Comparison of ENCODE assay signal across 9 cellular contexts in the genomic region with DNA sequence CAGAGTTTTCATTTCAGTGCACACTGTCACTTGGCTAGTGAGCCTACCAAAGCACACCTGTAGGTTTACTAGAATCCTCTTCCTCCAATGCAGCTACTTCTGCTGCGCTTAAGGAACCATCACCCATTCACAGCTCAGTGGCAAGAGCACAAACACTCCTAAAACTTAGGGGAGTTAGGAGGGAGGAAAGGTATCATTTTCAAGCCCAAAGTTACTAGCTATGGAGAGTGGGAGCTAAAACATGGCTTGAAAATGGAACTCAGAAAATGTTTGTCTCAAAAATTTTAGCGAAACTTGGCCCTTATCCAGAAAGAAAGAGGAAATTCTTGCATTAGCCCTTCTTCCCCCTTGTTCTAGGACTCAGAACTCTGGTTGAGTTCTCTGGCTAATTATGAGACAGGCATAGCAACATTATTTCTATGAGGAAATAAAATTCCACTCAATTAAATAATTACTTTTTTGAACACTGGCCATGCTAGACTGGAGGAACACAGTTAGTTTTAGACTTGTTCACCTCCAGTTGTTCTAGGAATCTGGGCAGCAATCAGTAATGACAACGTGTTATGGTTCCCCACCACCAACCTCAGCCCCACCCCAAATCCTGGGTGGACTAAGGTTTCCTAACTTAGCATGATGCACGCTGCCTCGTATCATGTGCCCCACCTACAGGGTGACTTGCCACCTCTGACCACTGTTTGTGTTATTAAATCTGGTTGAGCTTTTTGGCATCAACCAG. TPM values are rescaled to one million over a fixed set of nuclear protein-coding genes. Genes with fewer than 3 reads are reported as not detected.
DNase-seq lines count a peak whose midpoint lies in the region; ATAC-seq and TF ChIP-seq lines count a peak whose summit lies in the region.
"Had no signal": no experiment of that assay in that cellular context is flagged by ENCODE, and none has a peak within 500 bp of the region (broad histone marks: within the 10 kb centered on the region; RNA-seq: fewer than 3 reads in every experiment).

No MANE protein-coding gene starts in this region.

- H3K9me3 ChIP-seq in T-helper 17 cell (ENCODE audit: control insufficient read depth, low read length, poor library complexity, severe bottlenecking): no peaks in the 10 kb centered on the region
- H3K9me3 ChIP-seq in right cardiac atrium (ENCODE audit: control insufficient read depth, low read length): no peaks in the 10 kb centered on the region
- H3K9me3 ChIP-seq in thoracic aorta: no peaks in the 10 kb centered on the region

- TF ChIP-seq CTCF in thoracic aorta (IDR thresholded peaks at IDR 0.05): no peak

- H3K36me3 Mint-ChIP-seq in activated CD8-positive, alpha-beta memory T cell treated with anti-CD3 and anti-CD28 coated beads, Interleukin-2, amount 10 ng/mL, durations not matched to agents 7 days and 5 days: peaks cover 33% of the 10 kb centered on the region
- peaks cover 4% of the 10 kb centered on the region for H3K36me3 Mint-ChIP-seq in T-helper 17 cell (ENCODE audit: low read depth)

- H3K27me3 ChIP-seq in right cardiac atrium (ENCODE audit: control insufficient read depth, insufficient read depth) (no peaks in the 10 kb centered on the region), thoracic aorta (replicated peaks; ENCODE audit: insufficient read depth) (no peaks in the 10 kb centered on the region)

- H3K4me3 ChIP-seq in right cardiac atrium (ENCODE audit: low read length) (no peak overlapping the region), thoracic aorta (peak overlapping the region; percentile 37)

- H3K27ac Mint-ChIP-seq in activated CD8-positive, alpha-beta memory T cell treated with anti-CD3 and anti-CD28 coated beads, Interleukin-2, amount 10 ng/mL, durations not matched to agents 7 days and 5 days: peak overlapping the region; percentile 91
- peak overlapping the region; percentile 99 for H3K27ac Mint-ChIP-seq in T-helper 17 cell

- CTCF ChIA-PET in activated CD8-positive, alpha-beta memory T cell treated with anti-CD3 and anti-CD28 coated beads, Interleukin-2, amount 10 ng/mL, durations not matched to agents 7 days and 5 days (lab: Charles Lee): interaction anchor here (0.8 to 5.2 kb wide), 15 partner anchors 8 to 266 kb away, joined by 3 to 56 read pairs (median 5); no protein-coding TSS in a partner anchor

- intact Hi-C loops in right cardiac atrium (cut with DNase I): no loop called here
- intact Hi-C loops in head of caudate nucleus (cut with DNase I): no loop called here

- no peak for DNase-seq in activated CD8-positive, alpha-beta memory T cell treated with anti-CD3 and anti-CD28 coated beads, Interleukin-2, amount 10 ng/mL, durations not matched to agents 7 days and 5 days
- no peak for DNase-seq in activated CD8-positive, alpha-beta memory T cell treated with anti-CD3 and anti-CD28 coated beads, Interleukin-2, amount 50 U/mL, for 4 hours
- DNase-seq in T-helper 17 cell (no peak), right cardiac atrium (peak in 2 of 3 donors; percentile 27 to 37), thoracic aorta (ENCODE audit: low spot score) (no peak), head of caudate nucleus (no peak), NCI-H1694 treated with DMSO at 0.1 percent for 48 hours (lab: John Stamatoyannopoulos, UW) (no peak)
- DNase-seq: DND-41 had no signal

- peak; percentile 12 for ATAC-seq in activated CD8-positive, alpha-beta memory T cell treated with anti-CD3 and anti-CD28 coated beads, Interleukin-2, amount 10 ng/mL, durations not matched to agents 7 days and 5 days
- peak; percentile 41 for ATAC-seq in T-helper 17 cell
- ATAC-seq in right cardiac atrium: no peak
- no peak for ATAC-seq in thoracic aorta (ENCODE audit: insufficient number of reproducible peaks, low FRiP score, low read depth)
- ATAC-seq in GM18861 (IDR thresholded peaks at IDR 0.05; ENCODE audit: unreplicated experiment): no peak

- H3K27me3 Mint-ChIP-seq in activated CD8-positive, alpha-beta memory T cell treated with anti-CD3 and anti-CD28 coated beads, Interleukin-2, amount 10 ng/mL, durations not matched to agents 7 days and 5 days: no peaks in the 10 kb centered on the region
- H3K27me3 Mint-ChIP-seq in T-helper 17 cell: no peaks in the 10 kb centered on the region

- peaks cover 82% of the 10 kb centered on the region for H3K4me1 Mint-ChIP-seq in activated CD8-positive, alpha-beta memory T cell treated with anti-CD3 and anti-CD28 coated beads, Interleukin-2, amount 10 ng/mL, durations not matched to agents 7 days and 5 days
- peaks cover 59% of the 10 kb centered on the region for H3K4me1 Mint-ChIP-seq in T-helper 17 cell

- no peaks in the 10 kb centered on the region for H3K36me3 ChIP-seq in thoracic aorta

- WGBS in right cardiac atrium: 51% methylated on average over 5 of the region's 5 CpGs

- H3K4me3 Mint-ChIP-seq in activated CD8-positive, alpha-beta memory T cell treated with anti-CD3 and anti-CD28 coated beads, Interleukin-2, amount 10 ng/mL, durations not matched to agents 7 days and 5 days: peak overlapping the region; percentile 73
- H3K4me3 Mint-ChIP-seq in T-helper 17 cell: peak overlapping the region; percentile 93

- no peaks in the 10 kb centered on the region for H3K9me3 Mint-ChIP-seq in activated CD8-positive, alpha-beta memory T cell treated with anti-CD3 and anti-CD28 coated beads, Interleukin-2, amount 10 ng/mL, durations not matched to agents 7 days and 5 days (ENCODE audit: low read depth)

- H3K27ac ChIP-seq in right cardiac atrium (ENCODE audit: low read length): peak overlapping the region; percentile 33
- peak overlapping the region; percentile 79 to 88 for H3K27ac ChIP-seq in thoracic aorta

- peaks cover 17% of the 10 kb centered on the region for H3K4me1 ChIP-seq in right cardiac atrium (ENCODE audit: control insufficient read depth, insufficient read depth, low read length)
- H3K4me1 ChIP-seq in thoracic aorta (ENCODE audit: control insufficient read depth in 1 of 2, low read depth in 2 of 2): peaks cover 61 to 90% of the 10 kb centered on the region in 2 donors

RNA-seq across cellular contexts. Expression of gene LPIN2, which starts 32.9 kb away (rescaled TPM):
- 10 to 100 TPM; 77.6 to 78.4 TPM for total RNA-seq in activated CD8-positive, alpha-beta memory T cell treated with anti-CD3 and anti-CD28 coated beads, Interleukin-2, amount 10 ng/mL, durations not matched to agents 7 days and 5 days
- total RNA-seq in T-helper 17 cell (10 to 100 TPM; 75.8 to 84.8 TPM), right cardiac atrium (10 to 100 TPM; 12.6 to 18.1 (median 14.2) TPM), thoracic aorta (10 to 100 TPM; 30.6 to 42.3 TPM)
- polyA plus RNA-seq in right cardiac atrium: 5.0 TPM

Comparison
In these comparisons a context has a peak if more than half of its experiments do, and no peak if none do; other contexts are left out.
1. ATAC-seq: peak in activated CD8-positive, alpha-beta memory T cell treated with anti-CD3 and anti-CD28 coated beads, Interleukin-2, amount 10 ng/mL, durations not matched to agents 7 days and 5 days (single experiment) and T-helper 17 cell (single experiment); none in right cardiac atrium (0 of 2), thoracic aorta (single experiment) and GM18861 (single experiment).
2. DNase-seq: peak in right cardiac atrium (2 of 3); none in activated CD8-positive, alpha-beta memory T cell treated with anti-CD3 and anti-CD28 coated beads, Interleukin-2, amount 10 ng/mL, durations not matched to agents 7 days and 5 days (single experiment), activated CD8-positive, alpha-beta memory T cell treated with anti-CD3 and anti-CD28 coated beads, Interleukin-2, amount 50 U/mL, for 4 hours (single experiment), T-helper 17 cell (0 of 3), thoracic aorta (single experiment), head of caudate nucleus (0 of 42) and NCI-H1694 treated with DMSO at 0.1 percent for 48 hours (single experiment).